ENCODE assay signal across 1 cellular context in genomic region chr12:124055066-124055465, GRCh38.
TF ChIP-seq lines count a peak whose summit lies in the region.

No MANE protein-coding gene starts in this region.

TF ChIP-seq in H1, 55 proteins besides CTCF, POLR2A, EP300 and RAD21 (continued from another document):
- TF ChIP-seq, protein P1, sequence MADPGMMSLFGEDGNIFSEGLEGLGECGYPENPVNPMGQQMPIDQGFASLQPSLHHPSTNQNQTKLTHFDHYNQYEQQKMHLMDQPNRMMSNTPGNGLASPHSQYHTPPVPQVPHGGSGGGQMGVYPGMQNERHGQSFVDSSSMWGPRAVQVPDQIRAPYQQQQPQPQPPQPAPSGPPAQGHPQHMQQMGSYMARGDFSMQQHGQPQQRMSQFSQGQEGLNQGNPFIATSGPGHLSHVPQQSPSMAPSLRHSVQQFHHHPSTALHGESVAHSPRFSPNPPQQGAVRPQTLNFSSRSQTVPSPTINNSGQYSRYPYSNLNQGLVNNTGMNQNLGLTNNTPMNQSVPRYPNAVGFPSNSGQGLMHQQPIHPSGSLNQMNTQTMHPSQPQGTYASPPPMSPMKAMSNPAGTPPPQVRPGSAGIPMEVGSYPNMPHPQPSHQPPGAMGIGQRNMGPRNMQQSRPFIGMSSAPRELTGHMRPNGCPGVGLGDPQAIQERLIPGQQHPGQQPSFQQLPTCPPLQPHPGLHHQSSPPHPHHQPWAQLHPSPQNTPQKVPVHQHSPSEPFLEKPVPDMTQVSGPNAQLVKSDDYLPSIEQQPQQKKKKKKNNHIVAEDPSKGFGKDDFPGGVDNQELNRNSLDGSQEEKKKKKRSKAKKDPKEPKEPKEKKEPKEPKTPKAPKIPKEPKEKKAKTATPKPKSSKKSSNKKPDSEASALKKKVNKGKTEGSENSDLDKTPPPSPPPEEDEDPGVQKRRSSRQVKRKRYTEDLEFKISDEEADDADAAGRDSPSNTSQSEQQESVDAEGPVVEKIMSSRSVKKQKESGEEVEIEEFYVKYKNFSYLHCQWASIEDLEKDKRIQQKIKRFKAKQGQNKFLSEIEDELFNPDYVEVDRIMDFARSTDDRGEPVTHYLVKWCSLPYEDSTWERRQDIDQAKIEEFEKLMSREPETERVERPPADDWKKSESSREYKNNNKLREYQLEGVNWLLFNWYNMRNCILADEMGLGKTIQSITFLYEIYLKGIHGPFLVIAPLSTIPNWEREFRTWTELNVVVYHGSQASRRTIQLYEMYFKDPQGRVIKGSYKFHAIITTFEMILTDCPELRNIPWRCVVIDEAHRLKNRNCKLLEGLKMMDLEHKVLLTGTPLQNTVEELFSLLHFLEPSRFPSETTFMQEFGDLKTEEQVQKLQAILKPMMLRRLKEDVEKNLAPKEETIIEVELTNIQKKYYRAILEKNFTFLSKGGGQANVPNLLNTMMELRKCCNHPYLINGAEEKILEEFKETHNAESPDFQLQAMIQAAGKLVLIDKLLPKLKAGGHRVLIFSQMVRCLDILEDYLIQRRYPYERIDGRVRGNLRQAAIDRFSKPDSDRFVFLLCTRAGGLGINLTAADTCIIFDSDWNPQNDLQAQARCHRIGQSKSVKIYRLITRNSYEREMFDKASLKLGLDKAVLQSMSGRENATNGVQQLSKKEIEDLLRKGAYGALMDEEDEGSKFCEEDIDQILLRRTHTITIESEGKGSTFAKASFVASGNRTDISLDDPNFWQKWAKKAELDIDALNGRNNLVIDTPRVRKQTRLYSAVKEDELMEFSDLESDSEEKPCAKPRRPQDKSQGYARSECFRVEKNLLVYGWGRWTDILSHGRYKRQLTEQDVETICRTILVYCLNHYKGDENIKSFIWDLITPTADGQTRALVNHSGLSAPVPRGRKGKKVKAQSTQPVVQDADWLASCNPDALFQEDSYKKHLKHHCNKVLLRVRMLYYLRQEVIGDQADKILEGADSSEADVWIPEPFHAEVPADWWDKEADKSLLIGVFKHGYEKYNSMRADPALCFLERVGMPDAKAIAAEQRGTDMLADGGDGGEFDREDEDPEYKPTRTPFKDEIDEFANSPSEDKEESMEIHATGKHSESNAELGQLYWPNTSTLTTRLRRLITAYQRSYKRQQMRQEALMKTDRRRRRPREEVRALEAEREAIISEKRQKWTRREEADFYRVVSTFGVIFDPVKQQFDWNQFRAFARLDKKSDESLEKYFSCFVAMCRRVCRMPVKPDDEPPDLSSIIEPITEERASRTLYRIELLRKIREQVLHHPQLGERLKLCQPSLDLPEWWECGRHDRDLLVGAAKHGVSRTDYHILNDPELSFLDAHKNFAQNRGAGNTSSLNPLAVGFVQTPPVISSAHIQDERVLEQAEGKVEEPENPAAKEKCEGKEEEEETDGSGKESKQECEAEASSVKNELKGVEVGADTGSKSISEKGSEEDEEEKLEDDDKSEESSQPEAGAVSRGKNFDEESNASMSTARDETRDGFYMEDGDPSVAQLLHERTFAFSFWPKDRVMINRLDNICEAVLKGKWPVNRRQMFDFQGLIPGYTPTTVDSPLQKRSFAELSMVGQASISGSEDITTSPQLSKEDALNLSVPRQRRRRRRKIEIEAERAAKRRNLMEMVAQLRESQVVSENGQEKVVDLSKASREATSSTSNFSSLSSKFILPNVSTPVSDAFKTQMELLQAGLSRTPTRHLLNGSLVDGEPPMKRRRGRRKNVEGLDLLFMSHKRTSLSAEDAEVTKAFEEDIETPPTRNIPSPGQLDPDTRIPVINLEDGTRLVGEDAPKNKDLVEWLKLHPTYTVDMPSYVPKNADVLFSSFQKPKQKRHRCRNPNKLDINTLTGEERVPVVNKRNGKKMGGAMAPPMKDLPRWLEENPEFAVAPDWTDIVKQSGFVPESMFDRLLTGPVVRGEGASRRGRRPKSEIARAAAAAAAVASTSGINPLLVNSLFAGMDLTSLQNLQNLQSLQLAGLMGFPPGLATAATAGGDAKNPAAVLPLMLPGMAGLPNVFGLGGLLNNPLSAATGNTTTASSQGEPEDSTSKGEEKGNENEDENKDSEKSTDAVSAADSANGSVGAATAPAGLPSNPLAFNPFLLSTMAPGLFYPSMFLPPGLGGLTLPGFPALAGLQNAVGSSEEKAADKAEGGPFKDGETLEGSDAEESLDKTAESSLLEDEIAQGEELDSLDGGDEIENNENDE (IDR thresholded peaks at IDR 0.05; ENCODE audit: insufficient replicate concordance, low read length) = no peak
- TF ChIP-seq SP1 (IDR thresholded peaks at IDR 0.05; ENCODE audit: low read depth, low read length) = no peak
- no peak for TF ChIP-seq EZH2 (IDR thresholded peaks at IDR 0.05; ENCODE audit: low read depth, low read length, severe bottlenecking)
- TF ChIP-seq CREB1 (IDR thresholded peaks at IDR 0.05) = no peak
- no peak for TF ChIP-seq YY1 (IDR thresholded peaks at IDR 0.05; ENCODE audit: low read depth, low read length)
- no peak for TF ChIP-seq CBX5 (IDR thresholded peaks at IDR 0.05; ENCODE audit: low read depth, low read length)
- no peak for TF ChIP-seq CHD1 (IDR thresholded peaks at IDR 0.05; ENCODE audit: low read depth, low read length)
- TF ChIP-seq GABPA (IDR thresholded peaks at IDR 0.05; ENCODE audit: borderline replicate concordance, insufficient read depth, low read length) = no peak
- no peak for TF ChIP-seq SIX5 (IDR thresholded peaks at IDR 0.05; ENCODE audit: low read depth, low read length)
- no peak for TF ChIP-seq SAP30 (IDR thresholded peaks at IDR 0.05; ENCODE audit: insufficient read depth, insufficient replicate concordance, low read length)
- TF ChIP-seq NANOG (IDR thresholded peaks at IDR 0.05; ENCODE audit: insufficient read depth, low read depth, low read length, poor library complexity, severe bottlenecking) = no peak
